ENCODE assay signal across 8 cellular contexts in the genomic region with DNA sequence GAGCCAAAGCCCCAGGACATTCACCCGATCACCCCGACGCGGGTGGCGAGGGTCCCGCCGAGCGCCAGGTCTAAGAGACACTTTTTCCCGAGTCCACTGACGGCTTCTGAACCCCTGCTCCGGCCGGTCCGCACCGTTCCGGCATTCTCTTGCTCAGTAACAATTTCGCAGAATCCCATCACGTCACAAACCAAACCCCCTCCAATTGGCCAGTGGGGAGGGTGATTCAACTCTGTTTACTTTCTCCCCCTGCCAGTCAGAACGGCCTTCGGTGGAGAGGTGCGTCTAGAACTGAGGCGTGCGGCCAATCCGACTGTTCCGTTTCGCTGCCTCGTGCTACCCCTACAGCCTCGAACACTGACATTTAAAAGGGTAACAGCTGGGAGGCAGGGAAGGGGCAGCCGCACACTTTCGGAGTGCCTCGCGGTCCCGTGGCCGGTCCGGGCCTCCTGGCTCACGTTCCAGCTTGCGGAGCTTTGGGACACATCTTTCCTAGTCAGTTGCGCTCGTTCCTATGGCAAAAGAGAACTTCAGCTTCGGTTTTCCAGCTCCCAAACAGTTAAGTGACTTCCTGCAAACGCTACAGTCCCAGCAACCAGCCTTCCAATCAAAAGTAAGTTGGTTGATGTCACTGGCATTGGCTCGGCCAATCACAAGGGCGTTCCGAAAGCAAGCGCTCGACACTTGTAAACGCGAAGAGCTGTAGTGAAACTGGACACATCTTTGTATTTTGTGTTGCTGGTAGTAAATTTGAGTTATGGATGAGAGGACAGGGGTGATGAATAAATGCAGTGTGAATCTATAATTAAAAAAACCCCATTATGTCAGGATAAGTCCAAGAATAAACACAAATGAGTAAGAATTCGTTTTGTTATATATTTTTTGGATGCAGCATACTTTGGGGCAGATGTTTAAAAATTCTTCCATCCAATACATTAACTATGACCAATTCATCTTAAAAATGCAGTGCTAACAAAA. TPM values are rescaled to one million over a fixed set of nuclear protein-coding genes. Genes with fewer than 3 reads are reported as not detected.
A peak's percentile ranks its signal among the peaks of the same experiment; 100 is the strongest.
DNase-seq lines count a peak whose midpoint lies in the region; ATAC-seq lines count a peak whose summit lies in the region.

A gene (minus strand): TSS at position 860 of the 978 bp plus-strand sequence. CDS start 1,294 bp downstream, outside the sequence.

- DNase-seq in CD4-positive, CD25-positive, alpha-beta regulatory T cell: peak; percentile 87 to 99 (median 95)
- peak; percentile 77 to 81 for DNase-seq in NOMO-1 (lab: John Stamatoyannopoulos, UW; ENCODE audit: unreplicated experiment in 2 of 2)
- DNase-seq in effector CD8-positive, alpha-beta T cell (lab: John Stamatoyannopoulos, UW): peak; percentile 86
- peak; percentile 99 for DNase-seq in lung microvascular endothelial cell (ENCODE audit: low read depth in 2 of 2)
- peak; percentile 63 to 84 (median 77) for DNase-seq in stimulated activated CD4-positive, alpha-beta T cell treated with anti-CD3 and anti-CD28 coated beads, TNF-alpha, amount 100 ng/mL, for 4 hours (ENCODE audit: low read depth in 3 of 3)

- peaks cover 50% of the 10 kb centered on the region for H3K4me1 ChIP-seq in CD4-positive, CD25-positive, alpha-beta regulatory T cell (ENCODE audit: control insufficient read depth, insufficient read depth, low read length, poor library complexity, severe bottlenecking)

- peak within 1 kb of the TSS; percentile 75 for H3K4me3 ChIP-seq in CD4-positive, CD25-positive, alpha-beta regulatory T cell (ENCODE audit: low read depth, low read length)

- peak within 1 kb of the TSS; percentile 95 to 99 (median 98) for H3K4me3 Mint-ChIP-seq in CD4-positive, CD25-positive, alpha-beta regulatory T cell

- peak within 1 kb of the TSS; percentile 97 for H3K27ac ChIP-seq in CD4-positive, CD25-positive, alpha-beta regulatory T cell (ENCODE audit: insufficient read depth, low read length, poor library complexity, severe bottlenecking)

- no peaks in the 10 kb centered on the region for H3K27me3 ChIP-seq in CD4-positive, CD25-positive, alpha-beta regulatory T cell (ENCODE audit: control insufficient read depth, insufficient read depth, low read length)

- ATAC-seq in CD4-positive, CD25-positive, alpha-beta regulatory T cell (ENCODE audit: low read depth in 2 of 2): peak; percentile 89
- ATAC-seq in GM19438 (IDR thresholded peaks at IDR 0.05; ENCODE audit: low read depth, unreplicated experiment) (peak; percentile 66), HG03571 (IDR thresholded peaks at IDR 0.05; ENCODE audit: unreplicated experiment) (peak; percentile 57)

- no peaks in the 10 kb centered on the region for H3K9me3 ChIP-seq in CD4-positive, CD25-positive, alpha-beta regulatory T cell (ENCODE audit: control insufficient read depth in 2 of 2, low read length in 2 of 2)

- peaks cover 9% of the 10 kb centered on the region for H3K27me3 Mint-ChIP-seq in CD4-positive, CD25-positive, alpha-beta regulatory T cell

- peaks cover 31 to 55% (median 39%) of the 10 kb centered on the region in 4 donors for H3K4me1 Mint-ChIP-seq in CD4-positive, CD25-positive, alpha-beta regulatory T cell

- H3K36me3 ChIP-seq in CD4-positive, CD25-positive, alpha-beta regulatory T cell (ENCODE audit: control insufficient read depth, insufficient read depth, low read length): no peaks in the 10 kb centered on the region

- CTCF ChIA-PET in activated CD8-positive, alpha-beta memory T cell treated with anti-CD3 and anti-CD28 coated beads for 36 hours (lab: Charles Lee): interaction anchor here (1.5 kb wide), 1 partner anchor 188 kb away, joined by 4 read pairs; no protein-coding TSS in a partner anchor

- POLR2A ChIA-PET in activated CD8-positive, alpha-beta memory T cell treated with anti-CD3 and anti-CD28 coated beads for 36 hours (lab: Charles Lee): interaction anchor here (0.8 to 1.4 kb wide), 5 partner anchors 56 to 188 kb away, joined by 3 to 4 read pairs (median 3); a partner anchor contains a TSS

- no peaks in the 10 kb centered on the region for H3K36me3 Mint-ChIP-seq in CD4-positive, CD25-positive, alpha-beta regulatory T cell

- peak within 1 kb of the TSS; percentile 98 to 100 (median 99) for H3K27ac Mint-ChIP-seq in CD4-positive, CD25-positive, alpha-beta regulatory T cell

- peaks cover 0 to 2% (median 0%) of the 10 kb centered on the region in 7 donors for H3K9me3 Mint-ChIP-seq in CD4-positive, CD25-positive, alpha-beta regulatory T cell

RNA-seq across cellular contexts. Expression of the gene that starts here (rescaled TPM):
- 86.7 TPM for total RNA-seq in CD4-positive, CD25-positive, alpha-beta regulatory T cell
- polyA plus RNA-seq in CD4-positive, CD25-positive, alpha-beta regulatory T cell: 1 to 10 TPM; 1.4 to 3.7 (median 3.0) TPM
- 10 to 100 TPM; 20.8 to 22.0 TPM for total RNA-seq in activated CD8-positive, alpha-beta memory T cell treated with anti-CD3 and anti-CD28 coated beads for 36 hours
- 13.3 and 23.2 TPM in 2 replicates for total RNA-seq in lung microvascular endothelial cell

Comparison
In these comparisons a context has a peak if more than half of its experiments do, and no peak if none do; other contexts are left out.
1. Peak in every context shown above with its lines: DNase-seq, ATAC-seq, H3K4me3 ChIP-seq and H3K27ac ChIP-seq.